ENCODE assay signal across 25 cellular contexts in the genomic region with DNA sequence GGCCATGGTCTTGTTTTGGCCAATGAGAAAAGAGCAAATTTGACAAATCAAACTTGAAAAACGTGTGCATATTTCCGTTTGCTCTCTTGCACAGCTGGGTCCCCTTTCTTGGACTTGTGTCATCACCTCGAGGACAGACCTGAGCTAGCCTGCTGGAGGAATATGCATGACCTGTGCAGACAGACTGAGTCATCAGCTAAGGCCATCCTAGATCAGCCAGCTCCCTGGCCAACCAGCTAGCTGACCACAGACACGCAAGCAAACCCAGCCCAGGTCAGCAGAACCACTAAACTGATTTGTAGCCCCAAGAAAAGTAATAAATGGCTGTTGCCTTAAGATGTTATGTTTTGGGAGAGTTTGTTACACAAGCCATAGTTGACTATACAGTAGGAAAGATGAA.
DNase-seq lines count a peak whose midpoint lies in the region; ATAC-seq, FAIRE-seq and TF ChIP-seq lines count a peak whose summit lies in the region.
"Had no signal": no experiment of that assay in that cellular context is flagged by ENCODE, and none has a peak within 500 bp of the region (broad histone marks: within the 10 kb centered on the region; RNA-seq: fewer than 3 reads in every experiment).

No MANE protein-coding gene starts in this region.

- H2BK12ac ChIP-seq in neuronal stem cell (ENCODE audit: low read length), result no peak overlapping the region

- no peak overlapping the region for H4K91ac ChIP-seq in neuronal stem cell (ENCODE audit: low read depth, low read length, poor library complexity)

- no peak overlapping the region for H3K14ac ChIP-seq in neuronal stem cell (ENCODE audit: low read length)

- H3K9me3 Mint-ChIP-seq in astrocyte (ENCODE audit: unreplicated experiment), result peaks cover 6% of the 10 kb centered on the region

- H3K4me1 ChIP-seq in BLaER1 treated with 17β-estradiol and CSF1 and Interleukin-3, amounts not matched to agents 10 nM and 100 nM, result peaks cover 27 to 93% (median 69%) of the 10 kb centered on the region in 10 experiments
- H3K4me1 ChIP-seq in astrocyte (ENCODE audit: insufficient read depth, low read length) (no peaks in the 10 kb centered on the region), neuronal stem cell (ENCODE audit: control insufficient read depth in 2 of 2, insufficient read depth in 1 of 2, low read depth in 1 of 2, low read length in 2 of 2) (no peaks in the 10 kb centered on the region), gastroesophageal sphincter (no peaks in the 10 kb centered on the region)

- no peak for FAIRE-seq in astrocyte (lab: Jason Lieb, UNC)
- FAIRE-seq: A204.1, GM12892 had no signal

- H3K4me1 Mint-ChIP-seq in astrocyte (ENCODE audit: low read depth, unreplicated experiment), result peaks cover 7% of the 10 kb centered on the region
- H3K4me1 Mint-ChIP-seq: B cell, IgD-negative memory B cell, T-cell had no signal

- no peak overlapping the region for H3K23ac ChIP-seq in neuronal stem cell (ENCODE audit: low read depth, low read length, poor library complexity)

- no peaks in the 10 kb centered on the region for H3K27me3 ChIP-seq in BLaER1 treated with 17β-estradiol and CSF1 and Interleukin-3, amounts not matched to agents 10 nM and 100 nM
- H3K27me3 ChIP-seq in astrocyte (ENCODE audit: insufficient read depth, low read length), result no peaks in the 10 kb centered on the region
- peaks cover 0 to 2% (median 0%) of the 10 kb centered on the region in 3 experiments for H3K27me3 ChIP-seq in neuronal stem cell (ENCODE audit: control insufficient read depth in 3 of 3, insufficient read depth in 3 of 3, low read depth in 1 of 3, low read length in 3 of 3)
- H3K27me3 ChIP-seq in gastroesophageal sphincter, result no peaks in the 10 kb centered on the region

- H4K8ac ChIP-seq in neuronal stem cell (ENCODE audit: low read depth, low read length), result no peak overlapping the region

- no peaks in the 10 kb centered on the region for H4K20me1 ChIP-seq in BLaER1 treated with 17β-estradiol and CSF1 and Interleukin-3, amounts not matched to agents 10 nM and 100 nM
- H4K20me1 ChIP-seq in astrocyte (ENCODE audit: insufficient read depth, low read length), result no peaks in the 10 kb centered on the region

- H2BK5ac ChIP-seq in neuronal stem cell (ENCODE audit: low read length), result no peak overlapping the region

- ATAC-seq in gastroesophageal sphincter, result no peak
- ATAC-seq: T-cell had no signal

- TF ChIP-seq POLR2A in gastroesophageal sphincter (IDR thresholded peaks at IDR 0.05), result no peak

- H3K36me3 ChIP-seq in BLaER1 treated with 17β-estradiol and CSF1 and Interleukin-3, amounts not matched to agents 10 nM and 100 nM, result peaks cover 0 to 9% (median 0%) of the 10 kb centered on the region in 11 experiments; a peak in 4 of 22 replicates
- no peaks in the 10 kb centered on the region for H3K36me3 ChIP-seq in astrocyte (ENCODE audit: insufficient read depth, low read length)
- H3K36me3 ChIP-seq in neuronal stem cell (replicated peaks in 1 of 2; ENCODE audit: control insufficient read depth in 2 of 2, insufficient read depth in 2 of 2, low read length in 2 of 2), result no peaks in the 10 kb centered on the region
- no peaks in the 10 kb centered on the region for H3K36me3 ChIP-seq in gastroesophageal sphincter

- H3K9ac ChIP-seq in BLaER1 treated with 17β-estradiol and CSF1 and Interleukin-3, amounts not matched to agents 10 nM and 100 nM, result peak overlapping the region in 9 of 11 experiments; percentile 54 to 82 (median 77); a peak in 17 of 22 replicates
- H3K9ac ChIP-seq in astrocyte (ENCODE audit: low read length), result no peak overlapping the region
- H3K9ac ChIP-seq in neuronal stem cell (ENCODE audit: low read depth, low read length, poor library complexity), result no peak overlapping the region
- H3K9ac ChIP-seq: SK-N-SH had no signal

- H3K79me1 ChIP-seq in neuronal stem cell (ENCODE audit: low read depth, low read length), result no peaks in the 10 kb centered on the region

- H3K27ac Mint-ChIP-seq in astrocyte (ENCODE audit: unreplicated experiment), result no peak overlapping the region
- H3K27ac Mint-ChIP-seq: B cell; CD4-positive, alpha-beta T cell; IgD-negative memory B cell; T-cell had no signal

- no peak for TF ChIP-seq EP300 in gastroesophageal sphincter (IDR thresholded peaks at IDR 0.05)

- peak; percentile 46 for DNase-seq in HT1080 (ENCODE audit: low read depth)
- DNase-seq in astrocyte (ENCODE audit: low read depth), result peak; percentile 3
- DNase-seq in myocyte (ENCODE audit: low read depth), result peak; percentile 18
- DNase-seq in neuronal stem cell (ENCODE audit: low spot score), result no peak
- no peak for DNase-seq in occipital lobe (lab: John Stamatoyannopoulos, UW)
- DNase-seq: CD4-positive, alpha-beta T cell; COR-L47; DMS79; GOT3; NCI-H1092 treated with DMSO at 0.1 percent for 48 hours; NCI-H1436 treated with DMSO at 0.1 percent for 48 hours; NCI-H1930; NCI-H226; NCI-H510A treated with DMSO at 0.1 percent for 48 hours; NCI-H748 treated with DMSO at 0.1 percent for 48 hours; NK-92 treated with Interleukin-12 subunit alpha and Interleukin-12 subunit beta, amount 100 ng/mL, for 24 hours; SIG-M5; T-cell had no signal

- no peak overlapping the region; a peak in 1 of 20 replicates for H3K4me3 ChIP-seq in BLaER1 treated with 17β-estradiol and CSF1 and Interleukin-3, amounts not matched to agents 10 nM and 100 nM
- H3K4me3 ChIP-seq in astrocyte (ENCODE audit: insufficient read depth, low read depth, low read length) (no peak overlapping the region), neuronal stem cell (ENCODE audit: low read length in 2 of 2) (no peak overlapping the region), gastroesophageal sphincter (no peak overlapping the region)

- peak overlapping the region; percentile 59 to 84 (median 73) for H3K4me2 ChIP-seq in BLaER1 treated with 17β-estradiol and CSF1 and Interleukin-3, amounts not matched to agents 10 nM and 100 nM
- no peak overlapping the region for H3K4me2 ChIP-seq in astrocyte (ENCODE audit: low read length)
- H3K4me2 ChIP-seq in neuronal stem cell (ENCODE audit: insufficient read depth, low read length, poor library complexity, severe bottlenecking), result no peak overlapping the region
- H3K4me2 ChIP-seq: SK-N-SH had no signal

- no peaks in the 10 kb centered on the region for H3K27me3 Mint-ChIP-seq in astrocyte (ENCODE audit: low read depth, unreplicated experiment)
- H3K27me3 Mint-ChIP-seq: T-cell had no signal

- peaks cover 0 to 50% (median 10%) of the 10 kb centered on the region in 11 experiments; a peak in 12 of 22 replicates for H3K9me3 ChIP-seq in BLaER1 treated with 17β-estradiol and CSF1 and Interleukin-3, amounts not matched to agents 10 nM and 100 nM (replicated peaks in 1 of 11)
- H3K9me3 ChIP-seq in astrocyte (ENCODE audit: insufficient read depth, low read depth, low read length) (peaks cover 3% of the 10 kb centered on the region), neuronal stem cell (replicated peaks in 1 of 2; ENCODE audit: control insufficient read depth in 2 of 2, insufficient read depth in 1 of 2, low read depth in 1 of 2, low read length in 2 of 2) (no peaks in the 10 kb centered on the region), gastroesophageal sphincter (no peaks in the 10 kb centered on the region)
- H3K9me3 ChIP-seq: SK-N-SH had no signal

- H2BK15ac ChIP-seq in neuronal stem cell (ENCODE audit: low read length), result no peak overlapping the region

- H3K4me3 Mint-ChIP-seq in astrocyte (ENCODE audit: unreplicated experiment), result no peak overlapping the region
- H3K4me3 Mint-ChIP-seq: B cell; CD4-positive, alpha-beta T cell; IgD-negative memory B cell; T-cell had no signal

- no peak overlapping the region for H3K18ac ChIP-seq in neuronal stem cell (ENCODE audit: low read length)

- no peak overlapping the region for H2BK120ac ChIP-seq in neuronal stem cell (ENCODE audit: low read depth, low read length)

- no peak overlapping the region for H2AK5ac ChIP-seq in neuronal stem cell (ENCODE audit: low read depth, low read length)

- WGBS in neuronal stem cell (ENCODE audit: extremely low coverage in 2 of 2, insufficient read length in 2 of 2, insufficient replicate concordance in 1 of 2), 2 donors, result no CpG with 5 or more reads among the region's 4 CpGs
- WGBS in gastroesophageal sphincter (ENCODE audit: low coverage in 1 of 2), 2 donors, result 65% methylated on average over 4 of the region's 4 CpGs; no CpG with 5 or more reads in 1 of the 2 donors

- no peaks in the 10 kb centered on the region for H3K36me3 Mint-ChIP-seq in astrocyte (ENCODE audit: low read depth, unreplicated experiment)
- H3K36me3 Mint-ChIP-seq: IgD-negative memory B cell, T-cell had no signal

- no peak overlapping the region for H2AFZ ChIP-seq in astrocyte (ENCODE audit: low read depth, low read length)
- H2AFZ ChIP-seq in neuronal stem cell (ENCODE audit: low read length), result no peak overlapping the region

- no peak overlapping the region for H3K4ac ChIP-seq in neuronal stem cell (ENCODE audit: low read length)

- no peaks in the 10 kb centered on the region for H3K79me2 ChIP-seq in astrocyte (ENCODE audit: insufficient read depth, low read length)

- H3K27ac ChIP-seq in BLaER1 treated with 17β-estradiol and CSF1 and Interleukin-3, amounts not matched to agents 10 nM and 100 nM, result peak overlapping the region in 10 of 11 experiments; percentile 5 to 97 (median 94); a peak in 20 of 22 replicates
- no peak overlapping the region for H3K27ac ChIP-seq in astrocyte (ENCODE audit: low read depth, low read length)
- no peak overlapping the region for H3K27ac ChIP-seq in neuronal stem cell (replicated peaks; ENCODE audit: low read length)
- H3K27ac ChIP-seq in gastroesophageal sphincter, result no peak overlapping the region

- no peak for TF ChIP-seq CTCF in astrocyte (IDR thresholded peaks at IDR 0.05; ENCODE audit: insufficient read depth, low read depth, low read length)
- TF ChIP-seq CTCF in gastroesophageal sphincter (IDR thresholded peaks at IDR 0.05), result no peak

Comparison
In these comparisons a context has a peak if more than half of its experiments do, and no peak if none do; other contexts are left out.
1. H3K27ac ChIP-seq: peak in BLaER1 treated with 17β-estradiol and CSF1 and Interleukin-3, amounts not matched to agents 10 nM and 100 nM (10 of 11); none in astrocyte (single experiment), neuronal stem cell (single experiment) and gastroesophageal sphincter (0 of 4).
2. H3K4me2 ChIP-seq: peak in BLaER1 treated with 17β-estradiol and CSF1 and Interleukin-3, amounts not matched to agents 10 nM and 100 nM (11 of 11); none in astrocyte (single experiment) and neuronal stem cell (single experiment).
3. H3K9ac ChIP-seq: peak in BLaER1 treated with 17β-estradiol and CSF1 and Interleukin-3, amounts not matched to agents 10 nM and 100 nM (9 of 11); none in astrocyte (single experiment) and neuronal stem cell (single experiment).
4. DNase-seq: peak in HT1080 (single experiment), astrocyte (single experiment) and myocyte (single experiment); none in neuronal stem cell (single experiment) and occipital lobe (single experiment).